30 cellular contexts compared by ENCODE assay signal in the genomic region with DNA sequence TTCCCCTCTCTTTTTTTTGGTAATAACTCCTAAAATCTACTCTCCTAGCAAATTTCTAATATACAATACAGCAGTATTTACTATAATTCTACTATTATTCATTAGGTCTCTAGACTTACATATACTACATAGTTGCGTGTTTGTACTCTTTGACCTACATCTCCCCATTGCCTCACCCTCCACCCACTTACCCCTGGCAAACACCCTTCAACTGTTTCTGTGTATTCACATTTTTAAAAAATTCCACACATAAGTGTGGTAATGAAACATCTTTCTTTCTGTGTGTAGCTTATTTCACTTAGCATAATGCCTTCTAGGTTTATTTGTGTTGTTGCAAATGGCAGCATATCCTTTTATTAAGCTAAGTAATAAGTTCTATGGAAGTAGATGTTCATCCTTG.
"Had no signal": no experiment of that assay in that cellular context is flagged by ENCODE, and none has a peak within 500 bp of the region (broad histone marks: within the 10 kb centered on the region; RNA-seq: fewer than 3 reads in every experiment).

No MANE protein-coding gene starts in this region.

- H3K4me3 ChIP-seq: body of pancreas, coronary artery, dorsolateral prefrontal cortex, heart right ventricle, lower lobe of right lung, neural progenitor cell, right lobe of liver, skin epidermis, vagina had no signal

- ATAC-seq: activated CD4-positive, CD25-positive, alpha-beta regulatory T cell treated with anti-CD3 and anti-CD28 coated beads, Interleukin-2, amount 50 U/mL, for 24 hours; body of pancreas; heart right ventricle; left lobe of liver; lower lobe of right lung; natural killer cell; right lobe of liver; T-helper 17 cell had no signal

- DNase-seq: activated CD4-positive, alpha-beta memory T cell treated with anti-CD3 and anti-CD28 coated beads for 36 hours; activated CD4-positive, alpha-beta T cell treated with anti-CD3 and anti-CD28 coated beads, Interleukin-2, amount 10 ng/mL, durations not matched to agents 24 days and 14 days; activated CD8-positive, alpha-beta memory T cell treated with anti-CD3 and anti-CD28 coated beads, Interleukin-2, amount 50 U/mL, for 4 hours; activated gamma-delta T cell; activated naive CD4-positive, alpha-beta T cell treated with anti-CD3 and anti-CD28 coated beads, Interleukin-2, amount 10 ng/mL, durations not matched to agents 7 days and 5 days; activated T-cell treated with anti-CD3 and anti-CD28 coated beads, Interleukin-2, amount 50 U/mL, for 1 hour; body of pancreas; cerebellar nuclear complex; dorsolateral prefrontal cortex; effector memory CD4-positive, alpha-beta T cell; foreskin fibroblast; heart right ventricle; kidney glomerular epithelial cell; lower lobe of right lung; mesendoderm; natural killer cell; occipital lobe; right lobe of liver; stimulated activated CD4-positive, alpha-beta T cell treated with anti-CD3 and anti-CD28 coated beads, Interleukin-12 subunit alpha, Interleukin-12 subunit beta, amount 100 ng/mL, for 4 hours; stimulated activated CD4-positive, alpha-beta T cell treated with anti-CD3 and anti-CD28 coated beads, Interleukin-4, amount 100 ng/mL, for 1 hour; T-helper 17 cell; T1000; WERI-Rb-1 had no signal

- H3K4me1 ChIP-seq: neural progenitor cell, vagina had no signal

- H3K27ac ChIP-seq: body of pancreas, coronary artery, dorsolateral prefrontal cortex, heart right ventricle, lower lobe of right lung, neural progenitor cell, parathyroid adenoma, right lobe of liver, skin epidermis, vagina, WERI-Rb-1 had no signal

- H3K27me3 ChIP-seq: body of pancreas, dorsolateral prefrontal cortex, heart right ventricle, neural progenitor cell, right lobe of liver, vagina had no signal

- H3K36me3 ChIP-seq: heart right ventricle, lower lobe of right lung, neural progenitor cell, right lobe of liver, vagina, WERI-Rb-1 had no signal

- H3K9me3 ChIP-seq: body of pancreas, heart right ventricle, lower lobe of right lung, right lobe of liver, vagina had no signal
